9 cellular contexts compared by ENCODE assay signal in genomic region chr6:83431545-83432165, GRCh38. TPM values are rescaled to one million over a fixed set of nuclear protein-coding genes. Genes with fewer than 3 reads are reported as not detected.
DNase-seq lines count a peak whose midpoint lies in the region; ATAC-seq and TF ChIP-seq lines count a peak whose summit lies in the region.
"Had no signal": no experiment of that assay in that cellular context is flagged by ENCODE, and none has a peak within 500 bp of the region (broad histone marks: within the 10 kb centered on the region; RNA-seq: fewer than 3 reads in every experiment).

No MANE protein-coding gene starts in this region.

- peak overlapping the region; percentile 43 for H3K4me3 Mint-ChIP-seq in activated T-helper 17 cell treated with anti-CD3 and anti-CD28 coated beads, Interleukin-2, amount 50 U/mL, for 72 hours
- no peak overlapping the region for H3K4me3 Mint-ChIP-seq in activated CD8-positive, alpha-beta memory T cell treated with anti-CD3 and anti-CD28 coated beads, Interleukin-2, amount 10 ng/mL, durations not matched to agents 7 days and 5 days

- TF ChIP-seq CTCF in left ventricle myocardium inferior (IDR thresholded peaks at IDR 0.05; ENCODE audit: borderline replicate concordance): no peak

- CTCF ChIA-PET in activated CD8-positive, alpha-beta memory T cell treated with anti-CD3 and anti-CD28 coated beads, Interleukin-2, amount 10 ng/mL, durations not matched to agents 7 days and 5 days (lab: Charles Lee): no interaction called here

- no peak for ATAC-seq in activated T-helper 17 cell treated with anti-CD3 and anti-CD28 coated beads, Interleukin-2, amount 50 U/mL, for 72 hours (replicated peaks)
- no peak for ATAC-seq in activated CD8-positive, alpha-beta memory T cell treated with anti-CD3 and anti-CD28 coated beads, Interleukin-2, amount 10 ng/mL, durations not matched to agents 7 days and 5 days

- peak overlapping the region; percentile 76 for H3K27ac ChIP-seq in left ventricle myocardium inferior (replicated peaks)
- H3K27ac ChIP-seq in rectal smooth muscle tissue (ENCODE audit: low read depth, low read length): peak overlapping the region; percentile 11
- H3K27ac ChIP-seq: neutrophil had no signal

- peaks cover 14% of the 10 kb centered on the region for H3K27me3 Mint-ChIP-seq in activated T-helper 17 cell treated with anti-CD3 and anti-CD28 coated beads, Interleukin-2, amount 50 U/mL, for 72 hours
- H3K27me3 Mint-ChIP-seq in activated CD8-positive, alpha-beta memory T cell treated with anti-CD3 and anti-CD28 coated beads, Interleukin-2, amount 10 ng/mL, durations not matched to agents 7 days and 5 days: peaks cover 25% of the 10 kb centered on the region

- DNase-seq in left ventricle myocardium inferior (no peak), A172 (ENCODE audit: low spot score) (no peak), HuH-7.5 (ENCODE audit: low spot score) (no peak), ecto neural progenitor cell (ENCODE audit: low spot score) (no peak)
- DNase-seq in activated CD8-positive, alpha-beta memory T cell treated with anti-CD3 and anti-CD28 coated beads, Interleukin-2, amount 10 ng/mL, durations not matched to agents 7 days and 5 days: no peak

- intact Hi-C loops in left ventricle myocardium inferior (cut with micrococcal nuclease): no loop called here

- no peaks in the 10 kb centered on the region for H3K9me3 ChIP-seq in ES-I3 (ENCODE audit: control insufficient read depth, insufficient read depth, low read length)
- H3K9me3 ChIP-seq in left ventricle myocardium inferior (replicated peaks): no peaks in the 10 kb centered on the region
- H3K9me3 ChIP-seq: neutrophil had no signal

- H3K27me3 ChIP-seq in left ventricle myocardium inferior (ENCODE audit: low read depth) (no peaks in the 10 kb centered on the region), rectal smooth muscle tissue (ENCODE audit: control insufficient read depth, insufficient read depth, low read length) (no peaks in the 10 kb centered on the region)

- H3K4me1 Mint-ChIP-seq in activated T-helper 17 cell treated with anti-CD3 and anti-CD28 coated beads, Interleukin-2, amount 50 U/mL, for 72 hours: no peaks in the 10 kb centered on the region
- H3K4me1 Mint-ChIP-seq in activated CD8-positive, alpha-beta memory T cell treated with anti-CD3 and anti-CD28 coated beads, Interleukin-2, amount 10 ng/mL, durations not matched to agents 7 days and 5 days: peaks cover 3% of the 10 kb centered on the region

- H3K4me3 ChIP-seq in left ventricle myocardium inferior (peak overlapping the region; percentile 76), rectal smooth muscle tissue (ENCODE audit: low read length) (peak overlapping the region; percentile 75)

- H3K9ac ChIP-seq in ES-I3 (ENCODE audit: low read depth, low read length) (peak overlapping the region; percentile 90), rectal smooth muscle tissue (ENCODE audit: low read length) (no peak overlapping the region)

- peaks cover 9% of the 10 kb centered on the region; the same call in 1 of the 2 replicates for H3K4me1 ChIP-seq in ES-I3 (ENCODE audit: insufficient read depth, low read length)
- H3K4me1 ChIP-seq in left ventricle myocardium inferior: peaks cover 13% of the 10 kb centered on the region
- no peaks in the 10 kb centered on the region for H3K4me1 ChIP-seq in rectal smooth muscle tissue (ENCODE audit: control insufficient read depth, insufficient read depth, low read length)

- H3K27ac Mint-ChIP-seq in activated T-helper 17 cell treated with anti-CD3 and anti-CD28 coated beads, Interleukin-2, amount 50 U/mL, for 72 hours: no peak overlapping the region
- no peak overlapping the region for H3K27ac Mint-ChIP-seq in activated CD8-positive, alpha-beta memory T cell treated with anti-CD3 and anti-CD28 coated beads, Interleukin-2, amount 10 ng/mL, durations not matched to agents 7 days and 5 days

- no peaks in the 10 kb centered on the region for H3K36me3 Mint-ChIP-seq in activated T-helper 17 cell treated with anti-CD3 and anti-CD28 coated beads, Interleukin-2, amount 50 U/mL, for 72 hours (ENCODE audit: low read depth)
- no peaks in the 10 kb centered on the region for H3K36me3 Mint-ChIP-seq in activated CD8-positive, alpha-beta memory T cell treated with anti-CD3 and anti-CD28 coated beads, Interleukin-2, amount 10 ng/mL, durations not matched to agents 7 days and 5 days

- H3K36me3 ChIP-seq in ES-I3 (ENCODE audit: insufficient read depth, low read length): no peaks in the 10 kb centered on the region
- no peaks in the 10 kb centered on the region for H3K36me3 ChIP-seq in left ventricle myocardium inferior
- H3K36me3 ChIP-seq in rectal smooth muscle tissue (ENCODE audit: control insufficient read depth, insufficient read depth, low read length): no peaks in the 10 kb centered on the region
- H3K36me3 ChIP-seq: neutrophil had no signal

- H3K9me3 Mint-ChIP-seq in activated T-helper 17 cell treated with anti-CD3 and anti-CD28 coated beads, Interleukin-2, amount 50 U/mL, for 72 hours: no peaks in the 10 kb centered on the region
- H3K9me3 Mint-ChIP-seq in activated CD8-positive, alpha-beta memory T cell treated with anti-CD3 and anti-CD28 coated beads, Interleukin-2, amount 10 ng/mL, durations not matched to agents 7 days and 5 days (ENCODE audit: low read depth): no peaks in the 10 kb centered on the region

RNA-seq across cellular contexts. Expression of gene ME1, which starts 0.8 kb away (rescaled TPM):
- under 1 TPM; 0.32 to 0.42 TPM for total RNA-seq in activated T-helper 17 cell treated with anti-CD3 and anti-CD28 coated beads, Interleukin-2, amount 50 U/mL, for 72 hours
- total RNA-seq in left ventricle myocardium inferior: 22.3 TPM
- total RNA-seq in activated CD8-positive, alpha-beta memory T cell treated with anti-CD3 and anti-CD28 coated beads, Interleukin-2, amount 10 ng/mL, durations not matched to agents 7 days and 5 days: under 1 TPM; 0.14 to 0.20 TPM
- 23.1 and 23.3 TPM in 2 replicates for total RNA-seq in A172 (2014; rRNA removed; shearing (Covaris generic))

Comparison
In these comparisons a context has a peak if more than half of its experiments do, and no peak if none do; other contexts are left out.
1. RNA of gene ME1, which starts 0.8 kb away (total RNA-seq): 23.1 to 23.3 TPM in A172 and 22.3 TPM in left ventricle myocardium inferior (single experiment); 0.32 to 0.42 TPM in activated T-helper 17 cell treated with anti-CD3 and anti-CD28 coated beads, Interleukin-2, amount 50 U/mL, for 72 hours and 0.14 to 0.20 TPM in activated CD8-positive, alpha-beta memory T cell treated with anti-CD3 and anti-CD28 coated beads, Interleukin-2, amount 10 ng/mL, durations not matched to agents 7 days and 5 days; every median in the first group is over 10 times any median in the second.